23 cellular contexts compared by ENCODE assay signal in the genomic region with DNA sequence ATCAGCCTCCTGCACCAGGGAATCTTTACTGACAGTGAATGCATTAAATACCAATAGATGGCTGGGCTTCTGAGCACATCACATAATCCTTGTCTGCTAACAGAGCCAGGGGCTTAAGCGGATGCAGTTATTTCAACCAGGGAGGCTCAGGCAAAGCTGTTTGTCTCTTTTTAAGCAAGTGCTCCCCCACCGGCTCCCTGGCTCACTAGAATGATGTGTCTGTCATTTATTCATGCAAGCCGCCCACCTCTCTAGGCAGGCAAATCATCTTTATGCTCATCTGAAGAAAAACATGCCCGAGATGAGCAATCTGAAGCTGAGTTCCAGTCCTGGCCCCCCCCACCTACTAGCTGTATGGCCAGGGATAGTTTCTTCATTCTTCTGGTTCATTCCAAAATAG.
A peak's percentile ranks its signal among the peaks of the same experiment; 100 is the strongest.
DNase-seq lines count a peak whose midpoint lies in the region; ATAC-seq and TF ChIP-seq lines count a peak whose summit lies in the region.
"Had no signal": no experiment of that assay in that cellular context is flagged by ENCODE, and none has a peak within 500 bp of the region (broad histone marks: within the 10 kb centered on the region; RNA-seq: fewer than 3 reads in every experiment).

No MANE protein-coding gene starts in this region.

- no peaks in the 10 kb centered on the region for H3K9me3 Mint-ChIP-seq in brain
- H3K9me3 Mint-ChIP-seq in activated CD4-positive, alpha-beta T cell treated with anti-CD3 and anti-CD28 coated beads, Interleukin-2, amount 10 ng/mL, durations not matched to agents 24 days and 14 days = peaks cover 4% of the 10 kb centered on the region
- H3K9me3 Mint-ChIP-seq: H9 had no signal

- DNase-seq in Ammon's horn (ENCODE audit: low spot score) = peak; percentile 24
- peak; percentile 90 for DNase-seq in NCI-H82 (lab: John Stamatoyannopoulos, UW)
- DNase-seq in putamen (ENCODE audit: low spot score) = peak; percentile 66
- no peak for DNase-seq in NCI-H226
- DNase-seq in foreskin keratinocyte = no peak
- no peak for DNase-seq in activated CD4-positive, alpha-beta T cell treated with anti-CD3 and anti-CD28 coated beads, Interleukin-2, amount 10 ng/mL, durations not matched to agents 24 days and 14 days
- DNase-seq: AML-193; C1 segment of cervical spinal cord; CD4-positive, alpha-beta memory T cell; COR-L47; DMS 273 treated with DMSO at 0.1 percent for 48 hours; DMS79; H9; KG1; MG63; NCI-H1694; NCI-H2029 treated with DMSO at 0.1 percent for 48 hours; NCI-H2171; NCI-H345; NCI-H510A treated with DMSO at 0.1 percent for 48 hours; SIG-M5 had no signal

- no peak overlapping the region for H3K27ac ChIP-seq in foreskin keratinocyte
- H3K27ac ChIP-seq: SK-N-MC had no signal

- intact Hi-C loops in activated CD4-positive, alpha-beta T cell treated with anti-CD3 and anti-CD28 coated beads, Interleukin-2, amount 10 ng/mL, durations not matched to agents 24 days and 14 days (cut with micrococcal nuclease) = no loop called here

- peaks cover 11% of the 10 kb centered on the region for H3K27me3 Mint-ChIP-seq in brain
- H3K27me3 Mint-ChIP-seq in activated CD4-positive, alpha-beta T cell treated with anti-CD3 and anti-CD28 coated beads, Interleukin-2, amount 10 ng/mL, durations not matched to agents 24 days and 14 days = no peaks in the 10 kb centered on the region
- H3K27me3 Mint-ChIP-seq: CD4-positive, alpha-beta memory T cell had no signal

- H3K4me1 ChIP-seq in foreskin keratinocyte = no peaks in the 10 kb centered on the region

- TF ChIP-seq CTCF in brain (conservative IDR thresholded peaks at IDR 0.05) (no peak), foreskin keratinocyte (conservative IDR thresholded peaks at IDR 0.05) (no peak)

- peaks cover 53% of the 10 kb centered on the region for H3K4me1 Mint-ChIP-seq in brain
- H3K4me1 Mint-ChIP-seq in activated CD4-positive, alpha-beta T cell treated with anti-CD3 and anti-CD28 coated beads, Interleukin-2, amount 10 ng/mL, durations not matched to agents 24 days and 14 days = no peaks in the 10 kb centered on the region
- H3K4me1 Mint-ChIP-seq: CD4-positive, alpha-beta memory T cell had no signal

- H3K4me3 Mint-ChIP-seq in brain = no peak overlapping the region
- no peak overlapping the region for H3K4me3 Mint-ChIP-seq in activated CD4-positive, alpha-beta T cell treated with anti-CD3 and anti-CD28 coated beads, Interleukin-2, amount 10 ng/mL, durations not matched to agents 24 days and 14 days
- H3K4me3 Mint-ChIP-seq: CD4-positive, alpha-beta memory T cell; H9 had no signal

- no peaks in the 10 kb centered on the region for H3K27me3 ChIP-seq in foreskin keratinocyte
- H3K27me3 ChIP-seq: MG63 had no signal

- ATAC-seq in foreskin keratinocyte = no peak

- no peaks in the 10 kb centered on the region for H3K36me3 Mint-ChIP-seq in brain
- H3K36me3 Mint-ChIP-seq in activated CD4-positive, alpha-beta T cell treated with anti-CD3 and anti-CD28 coated beads, Interleukin-2, amount 10 ng/mL, durations not matched to agents 24 days and 14 days (ENCODE audit: low read depth) = no peaks in the 10 kb centered on the region
- H3K36me3 Mint-ChIP-seq: CD4-positive, alpha-beta memory T cell had no signal

- H3K27ac Mint-ChIP-seq in brain = peak overlapping the region in 3 of 5 experiments; percentile 20 to 49 (median 33)
- H3K27ac Mint-ChIP-seq in activated CD4-positive, alpha-beta T cell treated with anti-CD3 and anti-CD28 coated beads, Interleukin-2, amount 10 ng/mL, durations not matched to agents 24 days and 14 days = no peak overlapping the region
- H3K27ac Mint-ChIP-seq: CD4-positive, alpha-beta memory T cell; H9 had no signal

Comparison
In these comparisons a context has a peak if more than half of its experiments do, and no peak if none do; other contexts are left out.
1. DNase-seq: peak in Ammon's horn (single experiment), NCI-H82 (single experiment) and putamen (single experiment); none in NCI-H226 (single experiment), foreskin keratinocyte (0 of 2) and activated CD4-positive, alpha-beta T cell treated with anti-CD3 and anti-CD28 coated beads, Interleukin-2, amount 10 ng/mL, durations not matched to agents 24 days and 14 days (single experiment).